In the genomic region with DNA sequence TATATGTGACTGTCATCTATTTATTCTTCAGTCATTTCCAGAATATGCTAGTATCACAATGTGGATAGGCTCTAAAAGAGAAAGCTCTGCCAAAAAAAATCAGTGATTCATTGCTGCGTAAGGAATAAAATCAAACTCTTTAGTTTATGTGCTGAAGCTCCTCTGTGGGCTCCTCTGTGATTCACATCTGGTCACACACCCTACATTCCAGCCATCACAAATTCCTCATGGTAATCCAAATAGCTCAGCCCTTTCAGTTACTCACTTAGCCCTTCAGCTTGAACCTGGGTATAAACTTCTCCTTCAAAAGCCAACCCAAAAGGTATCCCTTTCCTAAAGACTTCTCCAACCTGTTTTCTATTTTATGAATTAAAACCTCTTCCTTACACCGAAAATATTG, we compare ENCODE assay signal across 31 cellular contexts. TPM values are rescaled to one million over a fixed set of nuclear protein-coding genes. Genes with fewer than 3 reads are reported as not detected.
DNase-seq lines count a peak whose midpoint lies in the region; ATAC-seq, FAIRE-seq and TF ChIP-seq lines count a peak whose summit lies in the region.
"Had no signal": no experiment of that assay in that cellular context is flagged by ENCODE, and none has a peak within 500 bp of the region (broad histone marks: within the 10 kb centered on the region; RNA-seq: fewer than 3 reads in every experiment).

No MANE protein-coding gene starts in this region.

- no peak overlapping the region for H4K8ac ChIP-seq in H1 (ENCODE audit: extremely low read depth, insufficient read depth, low read length)

- H3K9me2 ChIP-seq in GM23248 (ENCODE audit: insufficient read depth), result no peaks in the 10 kb centered on the region

- no peaks in the 10 kb centered on the region for H3F3A ChIP-seq in GM23248 (ENCODE audit: insufficient read depth)

- H3K4me3 ChIP-seq in GM23248 (no peak overlapping the region), H1 (ENCODE audit: extremely low read depth in 1 of 4, insufficient read depth in 2 of 4, low read depth in 3 of 4, low read length in 4 of 4) (no peak overlapping the region), skeletal muscle cell (ENCODE audit: low read depth, low read length) (no peak overlapping the region)
- H3K4me3 ChIP-seq: A549, esophagus squamous epithelium, gastroesophageal sphincter, SJSA1, skin epidermis, testis had no signal

- no peak for TF ChIP-seq CTCF in H1 (IDR thresholded peaks at IDR 0.05; ENCODE audit: control extremely low read depth in 1 of 3, insufficient read depth in 1 of 3, low read depth in 1 of 3, low read length in 3 of 3)

- H3K36me3 ChIP-seq in GM23248 (ENCODE audit: low read depth) (no peaks in the 10 kb centered on the region), H1 (ENCODE audit: control insufficient read depth in 2 of 4, insufficient read depth in 4 of 4, low read length in 3 of 4) (peaks cover 0 to 7% (median 0%) of the 10 kb centered on the region in 4 experiments; a peak in 3 of 8 replicates)
- H3K36me3 ChIP-seq: esophagus squamous epithelium, gastroesophageal sphincter, SJSA1 had no signal

- no peak overlapping the region for H2BK20ac ChIP-seq in H1 (ENCODE audit: low read length)

- no peak overlapping the region for H4K91ac ChIP-seq in H1 (replicated peaks; ENCODE audit: insufficient read length, low read length)

- FAIRE-seq in H1 (lab: Jason Lieb, UNC), result no peak
- FAIRE-seq: A549, GM12891 had no signal

- peak; percentile 23 for DNase-seq in GM23248
- peak; percentile 6 for DNase-seq in SW480 (ENCODE audit: low spot score)
- no peak for DNase-seq in H1 (ENCODE audit: low read depth in 1 of 2, low spot score in 2 of 2)
- DNase-seq in skeletal muscle cell (ENCODE audit: low read depth), result peak; percentile 16
- DNase-seq in medulla oblongata (ENCODE audit: extremely low spot score), result no peak
- DNase-seq in GDM1 (lab: John Stamatoyannopoulos, UW), result no peak
- no peak for DNase-seq in NCI-H526 (lab: John Stamatoyannopoulos, UW)
- DNase-seq: activated B cell treated with CpG ODN at 0.5 μM for 24 hours; activated CD4-positive, alpha-beta T cell treated with anti-CD3 and anti-CD28 coated beads, Interleukin-2, amount 10 ng/mL, durations not matched to agents 7 days and 5 days; activated gamma-delta T cell; activated naive CD8-positive, alpha-beta T cell treated with anti-CD3 and anti-CD28 coated beads for 36 hours; activated T-cell treated with anti-CD3 and anti-CD28 coated beads, Interleukin-2, amount 50 U/mL, for 24 hours; aorta; CD4-positive, alpha-beta memory T cell; dermis blood vessel endothelial cell; esophagus squamous epithelium; mammary epithelial cell; NCI-H1048; NCI-H2107; nephron progenitor cell; RPMI8226; stimulated activated naive CD4-positive, alpha-beta T cell treated with Interleukin-2 at 50 U/mL for 16 hours; testis had no signal

- in situ Hi-C loops in GM23248 (cut with MboI), result no loop called here

- H3K18ac ChIP-seq in H1 (ENCODE audit: extremely low read depth, low read length), result no peak overlapping the region

- H3K23me2 ChIP-seq in H1 (ENCODE audit: low read depth, low read length), result no peaks in the 10 kb centered on the region

- H3K27me3 ChIP-seq in GM23248 (replicated peaks; ENCODE audit: insufficient read depth) (no peaks in the 10 kb centered on the region), H1 (replicated peaks in 1 of 4; ENCODE audit: control insufficient read depth in 3 of 4, extremely low read depth in 1 of 4, insufficient read depth in 3 of 4, low read length in 3 of 4) (no peaks in the 10 kb centered on the region)
- H3K27me3 ChIP-seq: esophagus squamous epithelium, gastroesophageal sphincter, SJSA1, testis had no signal

- H3K4me2 ChIP-seq in GM23248 (ENCODE audit: unreplicated experiment) (no peak overlapping the region), H1 (ENCODE audit: insufficient read depth in 1 of 2, low read depth in 2 of 2, low read length in 2 of 2) (no peak overlapping the region)
- H3K4me2 ChIP-seq: A549 had no signal

- H2AFZ ChIP-seq in GM23248 (no peak overlapping the region), H1 (ENCODE audit: low read length) (no peak overlapping the region)

- 7 to 14% methylated on average over 2 of the region's 2 CpGs for WGBS in GM23248 (ENCODE audit: low coverage in 1 of 2, low lambda C conversion rate in 2 of 2, missing lambda C conversion rate in 2 of 2), 2 experiments
- WGBS in H1 (ENCODE audit: extremely low coverage in 1 of 2, insufficient coverage in 1 of 2, insufficient read length in 1 of 2, insufficient replicate concordance in 2 of 2, low coverage in 1 of 2, low lambda C conversion rate in 2 of 2, missing lambda C conversion rate in 1 of 2), 2 experiments, result 95% methylated on average over 2 of the region's 2 CpGs; no CpG with 5 or more reads in 1 of the 2 experiments

- CTCF ChIA-PET in H1 (lab: Charles Lee; ENCODE audit: partially characterized antibody), result interaction anchor here (0.8 kb wide), 1 partner anchor 251 kb away, joined by 3 read pairs; no protein-coding TSS in a partner anchor

- H2AK5ac ChIP-seq in H1 (ENCODE audit: low read depth, low read length), result no peak overlapping the region

- H3K4ac ChIP-seq in H1 (replicated peaks; ENCODE audit: insufficient read length, low read depth, low read length), result no peak overlapping the region

- H3K79me2 ChIP-seq in GM23248 (ENCODE audit: insufficient read depth) (no peaks in the 10 kb centered on the region), H1 (ENCODE audit: control insufficient read depth in 1 of 2, insufficient read depth in 2 of 2, low read length in 2 of 2) (peaks cover 0 to 53% of the 10 kb centered on the region in 2 experiments; a peak in 2 of 4 replicates)

- no peak overlapping the region for H2BK120ac ChIP-seq in H1 (replicated peaks; ENCODE audit: low read depth, low read length)

- H4K20me1 ChIP-seq in GM23248 (ENCODE audit: insufficient read depth), result no peaks in the 10 kb centered on the region
- H4K20me1 ChIP-seq in H1 (replicated peaks in 1 of 2; ENCODE audit: control insufficient read depth in 1 of 2, insufficient read depth in 2 of 2, low read length in 2 of 2), result peaks cover 2 to 3% of the 10 kb centered on the region in 2 experiments

- no peak overlapping the region for H3K23ac ChIP-seq in H1 (ENCODE audit: insufficient read length)

- no peaks in the 10 kb centered on the region for H3K79me1 ChIP-seq in H1 (ENCODE audit: low read depth, low read length)

- H2BK5ac ChIP-seq in H1 (ENCODE audit: low read depth, low read length), result no peak overlapping the region

- no peak for TF ChIP-seq EP300 in H1 (IDR thresholded peaks at IDR 0.05; ENCODE audit: borderline replicate concordance in 1 of 2, low read depth in 2 of 2, low read length in 2 of 2)

- H3K4me1 ChIP-seq in GM23248 (ENCODE audit: insufficient read depth) (no peaks in the 10 kb centered on the region), H1 (replicated peaks in 1 of 4; ENCODE audit: control insufficient read depth in 3 of 4, insufficient read depth in 4 of 4, low read length in 3 of 4) (peaks cover 0 to 7% (median 3%) of the 10 kb centered on the region in 4 experiments; a peak in 1 of 7 replicates)
- H3K4me1 ChIP-seq: A549, esophagus squamous epithelium, gastroesophageal sphincter, SJSA1 had no signal

- no peak for TF ChIP-seq RAD21 in H1 (IDR thresholded peaks at IDR 0.05 in 1 of 2, conservative IDR thresholded peaks at IDR 0.05 in 1 of 2; ENCODE audit: low read depth in 2 of 2, low read length in 2 of 2)

- H3K9me3 ChIP-seq in GM23248 (ENCODE audit: low read depth) (no peaks in the 10 kb centered on the region), H1 (ENCODE audit: insufficient read depth in 2 of 2, low read depth in 1 of 2, low read length in 1 of 2) (no peaks in the 10 kb centered on the region; a peak in 1 of 4 replicates)
- H3K9me3 ChIP-seq: A549, esophagus squamous epithelium, gastroesophageal sphincter, SJSA1, testis had no signal

- H3K27ac ChIP-seq in GM23248, result no peak overlapping the region
- no peak overlapping the region for H3K27ac ChIP-seq in H1 (ENCODE audit: low read depth, low read length)
- H3K27ac ChIP-seq: A549, esophagus squamous epithelium, gastroesophageal sphincter, SJSA1, skin epidermis, testis had no signal

- no peak for TF ChIP-seq POLR2A in H1 (IDR thresholded peaks at IDR 0.05; ENCODE audit: control extremely low read depth in 1 of 2, low read depth in 2 of 2, low read length in 2 of 2)

- H4K5ac ChIP-seq in H1 (ENCODE audit: insufficient read length, low read depth, low read length), result no peak overlapping the region

- H3K9ac ChIP-seq in GM23248 (no peak overlapping the region), H1 (replicated peaks in 1 of 4; ENCODE audit: extremely low read depth in 1 of 4, low read depth in 3 of 4, low read length in 3 of 4) (no peak overlapping the region)

- H3K14ac ChIP-seq in H1 (ENCODE audit: insufficient read length), result no peak overlapping the region

- no peak overlapping the region for H2BK12ac ChIP-seq in H1 (ENCODE audit: low read depth, low read length)

- POLR2A ChIA-PET in H1 (lab: Charles Lee; ENCODE audit: partially characterized antibody), result interaction anchor here (1.0 kb wide), 1 partner anchor 15 kb away, joined by 3 read pairs; no protein-coding TSS in a partner anchor

- no peak overlapping the region for H2BK15ac ChIP-seq in H1 (ENCODE audit: low read length)

- no peak for ATAC-seq in HG02588 (IDR thresholded peaks at IDR 0.05; ENCODE audit: unreplicated experiment)
- ATAC-seq: A549, gastroesophageal sphincter had no signal

- H3K56ac ChIP-seq in H1 (replicated peaks; ENCODE audit: insufficient read length, low read depth, low read length), result no peak overlapping the region

TF ChIP-seq in H1, 55 proteins besides CTCF, POLR2A, EP300 and RAD21:
- TF ChIP-seq TEAD4 (IDR thresholded peaks at IDR 0.05; ENCODE audit: low read depth, low read length) (peak; percentile 68; the same call in 1 of the 2 replicates), HDAC2 (IDR thresholded peaks at IDR 0.05; ENCODE audit: borderline replicate concordance in 1 of 2, low read depth in 2 of 2, low read length in 2 of 2) (no peak)

RNA-seq across cellular contexts. Expression of gene DLGAP1, which starts 21.3 kb away (rescaled TPM):
- total RNA-seq in GM23248 (2014; rRNA removed; shearing (Covaris generic)), result 0.22 TPM in 1 of 2 replicates, not detected in the other
- polyA plus RNA-seq in GM23248 (2016; fragmentation: Nextera tagmentation; extraction: Ambion mirVana), result 0.13 and 0.29 TPM in 2 replicates
- total RNA-seq in H1 (2021; fragmentation: NEBNext Ultra II Directional; extraction: Animal tissue kit (Norgen Biotek cat#: 25700)), result 15.1 and 16.9 TPM in 2 replicates
- polyA plus RNA-seq in H1 (2011; rRNA removed), result 11.8 and 14.6 TPM in 2 replicates
- polyA plus RNA-seq in H1 (2011; cell fraction: cytosol; rRNA removed), result 11.4 TPM
- 28.3 TPM for polyA plus RNA-seq in H1 (2011; cell fraction: nucleus; rRNA removed)
- 9.1 to 16.5 TPM (median 10.3 TPM) in 4 replicates for polyA plus RNA-seq in H1 (2012, experiment 1 of 2)
- 3.1 TPM for polyA plus RNA-seq in H1 (2012, experiment 2 of 2)
- polyA plus RNA-seq in H1 (2013, experiment 1 of 2), result 7.8 TPM
- 4.9 TPM for polyA plus RNA-seq in H1 (2013, experiment 2 of 2)
- 94.4 and 101 TPM in 2 replicates for polyA minus RNA-seq in H1 (2011; rRNA and poly(A)+ RNA removed)
- polyA minus RNA-seq in H1 (2011; cell fraction: cytosol; rRNA and poly(A)+ RNA removed), result 21.6 TPM
- 262 TPM for polyA minus RNA-seq in H1 (2011; cell fraction: nucleus; rRNA and poly(A)+ RNA removed)
- total RNA-seq: activated CD8-positive, alpha-beta memory T cell treated with anti-CD3 and anti-CD28 coated beads for 36 hours; activated naive CD8-positive, alpha-beta T cell treated with anti-CD3 and anti-CD28 coated beads for 36 hours; osteoblast; SJSA1 had no signal
- polyA plus RNA-seq: mammary epithelial cell had no signal

Comparison
In these comparisons a context has a peak if more than half of its experiments do, and no peak if none do; other contexts are left out.
1. DNase-seq: peak in GM23248 (single experiment), SW480 (single experiment) and skeletal muscle cell (single experiment); none in H1 (0 of 2), medulla oblongata (single experiment), GDM1 (single experiment) and NCI-H526 (0 of 2).
2. RNA of gene DLGAP1, which starts 21.3 kb away (total RNA-seq): 15.1 to 16.9 TPM in H1; 0.22 TPM in GM23248; every median in the first group is over 10 times any median in the second.